ENCODE assay signal across 15 cellular contexts in genomic region chr14:100537701-100538565, GRCh38. TPM values are rescaled to one million over a fixed set of nuclear protein-coding genes. Genes with fewer than 3 reads are reported as not detected.
A peak's percentile ranks its signal among the peaks of the same experiment; 100 is the strongest.
DNase-seq lines count a peak whose midpoint lies in the region; ATAC-seq and TF ChIP-seq lines count a peak whose summit lies in the region.
"Had no signal": no experiment of that assay in that cellular context is flagged by ENCODE, and none has a peak within 500 bp of the region (broad histone marks: within the 10 kb centered on the region; RNA-seq: fewer than 3 reads in every experiment).

No MANE protein-coding gene starts in this region.

- H3K27me3 ChIP-seq in SJCRH30 = no peaks in the 10 kb centered on the region
- H3K27me3 ChIP-seq: SJSA1 had no signal

- TF ChIP-seq CTCF in GM13976 (IDR thresholded peaks at IDR 0.05; ENCODE audit: borderline replicate concordance, control extremely low read depth, extremely low read depth, insufficient read depth, missing control alignments) = no peak

- in situ Hi-C loops in GM13976 (cut with MboI; ENCODE audit: low sequenced_read_pairs, unreplicated experiment) = no loop called here

- no peaks in the 10 kb centered on the region for H3K9me3 ChIP-seq in SJCRH30 (replicated peaks)
- H3K9me3 ChIP-seq: BLaER1 treated with 17β-estradiol and CSF1 and Interleukin-3, amounts not matched to agents 10 nM and 100 nM; SJSA1; thoracic aorta had no signal

- intact Hi-C loops in left cardiac atrium (cut with DNase I) = no loop called here

- peaks cover 17% of the 10 kb centered on the region for H3K4me1 ChIP-seq in SJCRH30
- H3K4me1 ChIP-seq: SJSA1 had no signal

- no peak overlapping the region for H3K4me3 ChIP-seq in SJCRH30
- H3K4me3 ChIP-seq: BLaER1 treated with 17β-estradiol and CSF1 and Interleukin-3, amounts not matched to agents 10 nM and 100 nM; SJSA1; thoracic aorta had no signal

- H3K36me3 ChIP-seq in SJCRH30 = no peaks in the 10 kb centered on the region
- H3K36me3 ChIP-seq: BLaER1 treated with 17β-estradiol and CSF1 and Interleukin-3, amounts not matched to agents 10 nM and 100 nM; SJSA1; thoracic aorta had no signal

- peak in 1 of 2 donors; percentile 20 for ATAC-seq in left cardiac atrium
- ATAC-seq in HG02870 (IDR thresholded peaks at IDR 0.05; ENCODE audit: unreplicated experiment) = no peak

- peak; percentile 1 for DNase-seq in stimulated activated CD4-positive, alpha-beta T cell treated with anti-CD3 and anti-CD28 coated beads, Interleukin-4, amount 100 ng/mL, for 1 hour
- no peak for DNase-seq in stimulated activated CD4-positive, alpha-beta T cell treated with anti-CD3 and anti-CD28 coated beads, Interleukin-2, amount 100 ng/mL, for 48 hours
- DNase-seq in left cardiac atrium (peak; percentile 11), occipital lobe (lab: John Stamatoyannopoulos, UW) (peak; percentile 73), GM13976 (ENCODE audit: low spot score) (no peak), NCI-H2227 (lab: John Stamatoyannopoulos, UW; ENCODE audit: unreplicated experiment) (no peak), SJCRH30 (no peak)
- DNase-seq: activated CD4-positive, alpha-beta T cell treated with anti-CD3 and anti-CD28 coated beads, Interleukin-2, amount 10 ng/mL, durations not matched to agents 7 days and 5 days; GF-D8; NCI-H1092; NCI-H774 had no signal

- H3K27ac ChIP-seq in SJCRH30 = no peak overlapping the region
- H3K27ac ChIP-seq: BLaER1 treated with 17β-estradiol and CSF1 and Interleukin-3, amounts not matched to agents 10 nM and 100 nM; SJSA1; thoracic aorta had no signal

RNA-seq across cellular contexts. Expression of gene BEGAIN, which starts 49.3 kb away (rescaled TPM):
- total RNA-seq in left cardiac atrium = 1 to 10 TPM; 1.7 to 2.1 TPM
- total RNA-seq in occipital lobe = 8.1 TPM
- 0.85 and 0.89 TPM in 2 replicates for total RNA-seq in SJCRH30 (2014; rRNA removed; shearing (Covaris generic))
- total RNA-seq: SJSA1 had no signal

Comparison
In these comparisons a context has a peak if more than half of its experiments do, and no peak if none do; other contexts are left out.
1. DNase-seq: peak in stimulated activated CD4-positive, alpha-beta T cell treated with anti-CD3 and anti-CD28 coated beads, Interleukin-4, amount 100 ng/mL, for 1 hour (single experiment), left cardiac atrium (single experiment) and occipital lobe (single experiment); none in stimulated activated CD4-positive, alpha-beta T cell treated with anti-CD3 and anti-CD28 coated beads, Interleukin-2, amount 100 ng/mL, for 48 hours (0 of 2), GM13976 (single experiment), NCI-H2227 (single experiment) and SJCRH30 (0 of 2).